In the genomic region with DNA sequence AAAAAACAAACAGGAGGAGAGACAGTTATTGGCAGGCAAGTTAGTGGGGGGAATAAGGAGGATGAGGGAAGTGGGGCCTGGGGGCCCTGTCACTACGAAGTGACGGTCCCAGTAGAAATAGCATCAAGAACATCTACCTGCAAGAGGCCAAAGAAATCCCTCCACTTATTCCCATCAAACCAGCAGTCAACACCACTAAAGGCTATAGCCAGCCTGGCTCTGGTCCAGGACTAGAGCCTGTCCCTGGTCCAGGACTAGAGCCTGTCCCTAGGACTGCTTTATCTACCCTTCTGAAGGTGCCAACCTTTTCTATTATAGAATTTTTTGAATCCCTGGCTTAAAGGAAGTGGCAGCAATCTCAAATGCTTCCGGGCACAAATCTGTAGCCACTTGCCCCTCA, we compare ENCODE assay signal across 6 cellular contexts. TPM values are rescaled to one million over a fixed set of nuclear protein-coding genes. Genes with fewer than 3 reads are reported as not detected.
"Had no signal": no experiment of that assay in that cellular context is flagged by ENCODE, and none has a peak within 500 bp of the region (broad histone marks: within the 10 kb centered on the region; RNA-seq: fewer than 3 reads in every experiment).

No MANE protein-coding gene starts in this region.

- H3K27ac ChIP-seq: GM23248 had no signal

- DNase-seq: GM23248, H9, HCEC 1CT, IMR-90 had no signal

- H3K4me3 Mint-ChIP-seq: H9 had no signal

- H3K27ac Mint-ChIP-seq: H9 had no signal

- H3K4me3 ChIP-seq: GM23248 had no signal

- H3K4me1 Mint-ChIP-seq: H9 had no signal

RNA-seq across cellular contexts. Expression of gene KLF18, which starts 3.2 kb away (rescaled TPM):
- total RNA-seq: GM23248, HT-29, IMR-90 had no signal

RNA-seq across cellular contexts. Expression of gene KLF17, which starts 19.6 kb away (rescaled TPM):
- total RNA-seq: H1, HT-29 had no signal
